ENCODE assay signal across 2 cellular contexts in genomic region chr5:175444905-175445456, GRCh38.
TF ChIP-seq lines count a peak whose summit lies in the region.

No MANE protein-coding gene starts in this region.

TF ChIP-seq in liver, 16 proteins besides CTCF, POLR2A, EP300 and RAD21:
- TF ChIP-seq TAF1 (conservative IDR thresholded peaks at IDR 0.05) (no peak), ATF3 (IDR thresholded peaks at IDR 0.05) (no peak), HNF4G (IDR thresholded peaks at IDR 0.05) (no peak), EGR1 (IDR thresholded peaks at IDR 0.05; ENCODE audit: low read depth in 2 of 2) (no peak), YY1 (IDR thresholded peaks at IDR 0.05) (no peak), MAX (IDR thresholded peaks at IDR 0.05) (no peak), REST (IDR thresholded peaks at IDR 0.05) (no peak), JUND (IDR thresholded peaks at IDR 0.05) (no peak), NR2F2 (IDR thresholded peaks at IDR 0.05) (no peak), RXRA (IDR thresholded peaks at IDR 0.05) (no peak), HNF4A (conservative IDR thresholded peaks at IDR 0.05) (no peak), SP1 (IDR thresholded peaks at IDR 0.05) (no peak), FOXA2 (IDR thresholded peaks at IDR 0.05) (no peak), GABPA (IDR thresholded peaks at IDR 0.05 in 1 of 2, conservative IDR thresholded peaks at IDR 0.05 in 1 of 2) (no peak), ZBTB33 (IDR thresholded peaks at IDR 0.05) (no peak), FOXA1 (IDR thresholded peaks at IDR 0.05) (no peak)
TF ChIP-seq in liver: peak in this region for 0.

TF ChIP-seq in HepG2, 621 proteins besides CTCF, POLR2A, EP300 and RAD21 (continued from another document):
- TF ChIP-seq SOX5 (CRISPR knock-in tag; IDR thresholded peaks at IDR 0.05; ENCODE audit: borderline replicate concordance) (no peak), MIXL1 (CRISPR knock-in tag; IDR thresholded peaks at IDR 0.05) (no peak), ZNF431 (CRISPR knock-in tag; IDR thresholded peaks at IDR 0.05; ENCODE audit: borderline replicate concordance, low read depth) (no peak), RARG (CRISPR knock-in tag; IDR thresholded peaks at IDR 0.05; ENCODE audit: low read depth) (no peak), KLF9 (CRISPR knock-in tag; IDR thresholded peaks at IDR 0.05; ENCODE audit: low read depth) (no peak), ZNF572 (CRISPR knock-in tag; IDR thresholded peaks at IDR 0.05) (no peak), ZNF124 (CRISPR knock-in tag; IDR thresholded peaks at IDR 0.05) (no peak), FIP1L1 (IDR thresholded peaks at IDR 0.05; ENCODE audit: borderline replicate concordance, insufficient read depth, low read depth, low read length) (no peak), ZNF574 (CRISPR knock-in tag; IDR thresholded peaks at IDR 0.05) (no peak), MLX (CRISPR knock-in tag; IDR thresholded peaks at IDR 0.05) (no peak), ZSCAN21 (CRISPR knock-in tag; IDR thresholded peaks at IDR 0.05; ENCODE audit: borderline replicate concordance) (no peak), U2AF1 (optimal IDR thresholded peaks at IDR 0.05; ENCODE audit: low read depth, low read length) (no peak), TEF (CRISPR knock-in tag; IDR thresholded peaks at IDR 0.05) (no peak), ZNF768 (CRISPR knock-in tag; IDR thresholded peaks at IDR 0.05) (no peak), DPF2 (CRISPR knock-in tag; IDR thresholded peaks at IDR 0.05; ENCODE audit: borderline replicate concordance, low read depth) (no peak), HCFC1 (IDR thresholded peaks at IDR 0.05; ENCODE audit: low read depth, low read length) (no peak), NFE2L2 (IDR thresholded peaks at IDR 0.05; ENCODE audit: low read length) (no peak)
